Comparison of ENCODE assay signal across 10 cellular contexts in the genomic region with DNA sequence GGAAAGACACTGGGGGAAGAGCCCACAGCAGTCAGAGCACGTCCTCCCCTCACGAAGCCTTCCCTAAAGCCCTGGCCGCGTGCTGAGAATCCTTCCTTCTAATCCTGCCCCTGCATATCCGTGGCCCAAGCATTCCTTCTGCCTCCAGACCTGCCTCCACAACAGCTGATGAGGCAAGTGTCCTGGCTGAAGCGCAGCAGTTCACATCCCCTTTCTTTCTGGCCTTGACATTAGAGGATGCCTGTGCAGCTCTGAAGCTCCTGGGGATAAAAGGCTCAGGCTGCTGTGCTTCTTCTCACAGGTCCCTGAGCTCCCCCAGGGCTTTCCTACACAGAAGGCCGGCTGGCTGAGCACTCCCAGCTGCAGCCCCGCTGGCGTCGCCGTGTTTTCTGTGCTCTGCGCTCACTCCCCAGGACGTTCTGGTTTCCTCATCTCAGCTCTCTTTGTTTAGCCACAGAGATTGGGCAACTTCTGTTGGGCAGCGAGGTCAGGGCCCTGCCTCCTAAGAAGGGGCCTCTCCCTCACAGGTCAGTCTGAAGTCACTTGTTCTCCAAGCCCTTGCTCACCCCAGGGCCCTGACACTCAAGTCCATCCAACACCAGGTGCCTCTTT. TPM values are rescaled to one million over a fixed set of nuclear protein-coding genes. Genes with fewer than 3 reads are reported as not detected.
DNase-seq lines count a peak whose midpoint lies in the region; ATAC-seq and TF ChIP-seq lines count a peak whose summit lies in the region.
"Had no signal": no experiment of that assay in that cellular context is flagged by ENCODE, and none has a peak within 500 bp of the region (broad histone marks: within the 10 kb centered on the region; RNA-seq: fewer than 3 reads in every experiment).

No MANE protein-coding gene starts in this region.

- H3K4me1 Mint-ChIP-seq in activated T-cell treated with anti-CD3 and anti-CD28 coated beads, Interleukin-2, amount 50 U/mL, for 4 hours (ENCODE audit: low read depth) = peaks cover 14% of the 10 kb centered on the region

- H3K36me3 ChIP-seq in NT2/D1 (ENCODE audit: insufficient read depth, insufficient read length, low read length) = no peaks in the 10 kb centered on the region

- H3K4me3 ChIP-seq in AG10803 (ENCODE audit: low read length) (no peak overlapping the region), NT2/D1 (ENCODE audit: insufficient read length, low read depth) (no peak overlapping the region), fibroblast of mammary gland (ENCODE audit: control insufficient read depth, low read depth, low read length) (no peak overlapping the region)

- DNase-seq in AG10803 (ENCODE audit: low read depth) (peak; percentile 12), NT2/D1 (ENCODE audit: low read depth, low spot score) (no peak), fibroblast of mammary gland (ENCODE audit: low read depth) (peak; percentile 6), myocyte (ENCODE audit: low read depth) (peak; percentile 71), ureter (ENCODE audit: low spot score) (no peak), GM20000 (ENCODE audit: low spot score) (no peak)
- no peak for DNase-seq in activated T-cell treated with anti-CD3 and anti-CD28 coated beads, Interleukin-2, amount 50 U/mL, for 4 hours
- DNase-seq: NCI-H510A treated with DMSO at 0.1 percent for 48 hours; stimulated activated naive B cell treated with anti-CD40 and anti-IgM and Interleukin-4, amounts not matched to agents 10 μg/mL and 1 μg/mL and 100 μg/mL, for 72 hours had no signal

- H3K9me3 ChIP-seq in NT2/D1 (ENCODE audit: insufficient read depth, low read length) = no peaks in the 10 kb centered on the region

- no peaks in the 10 kb centered on the region for H3K9me3 Mint-ChIP-seq in activated T-cell treated with anti-CD3 and anti-CD28 coated beads, Interleukin-2, amount 50 U/mL, for 4 hours
- H3K9me3 Mint-ChIP-seq: stimulated activated naive B cell treated with anti-CD40 and anti-IgM and Interleukin-4, amounts not matched to agents 10 μg/mL and 1 μg/mL and 100 μg/mL, for 72 hours had no signal

- H3K9ac ChIP-seq in NT2/D1 (ENCODE audit: insufficient read length, low read depth) = peak overlapping the region; percentile 54

- ATAC-seq in activated T-cell treated with anti-CD3 and anti-CD28 coated beads, Interleukin-2, amount 50 U/mL, for 4 hours = no peak
- ATAC-seq in activated CD4-positive, CD25-positive, alpha-beta regulatory T cell treated with anti-CD3 and anti-CD28 coated beads, Interleukin-2, amount 50 U/mL, for 24 hours = no peak

- no peaks in the 10 kb centered on the region for H3K27me3 Mint-ChIP-seq in activated T-cell treated with anti-CD3 and anti-CD28 coated beads, Interleukin-2, amount 50 U/mL, for 4 hours (ENCODE audit: low read depth)
- H3K27me3 Mint-ChIP-seq: stimulated activated naive B cell treated with anti-CD40 and anti-IgM and Interleukin-4, amounts not matched to agents 10 μg/mL and 1 μg/mL and 100 μg/mL, for 72 hours had no signal

- no peak overlapping the region for H3K4me3 Mint-ChIP-seq in activated T-cell treated with anti-CD3 and anti-CD28 coated beads, Interleukin-2, amount 50 U/mL, for 4 hours
- H3K4me3 Mint-ChIP-seq: stimulated activated naive B cell treated with anti-CD40 and anti-IgM and Interleukin-4, amounts not matched to agents 10 μg/mL and 1 μg/mL and 100 μg/mL, for 72 hours had no signal

- H3K27me3 ChIP-seq in NT2/D1 (ENCODE audit: insufficient read depth, insufficient read length) = peaks cover 6% of the 10 kb centered on the region

- H3K4me1 ChIP-seq in NT2/D1 (ENCODE audit: insufficient read depth, insufficient read length) = peaks cover 19% of the 10 kb centered on the region

- TF ChIP-seq CTCF in AG10803 (conservative IDR thresholded peaks at IDR 0.05; ENCODE audit: low read length) = no peak
- no peak for TF ChIP-seq CTCF in fibroblast of mammary gland (conservative IDR thresholded peaks at IDR 0.05; ENCODE audit: control insufficient read depth, insufficient read depth, low read depth, low read length)
- TF ChIP-seq CTCF in GM20000 (IDR thresholded peaks at IDR 0.05; ENCODE audit: extremely low read depth, missing control alignments) = no peak

- no peaks in the 10 kb centered on the region for H3K36me3 Mint-ChIP-seq in activated T-cell treated with anti-CD3 and anti-CD28 coated beads, Interleukin-2, amount 50 U/mL, for 4 hours (ENCODE audit: insufficient read depth)
- H3K36me3 Mint-ChIP-seq: stimulated activated naive B cell treated with anti-CD40 and anti-IgM and Interleukin-4, amounts not matched to agents 10 μg/mL and 1 μg/mL and 100 μg/mL, for 72 hours had no signal

RNA-seq across cellular contexts. Expression of a gene that starts 45.8 kb away (rescaled TPM):
- total RNA-seq in myocyte = 0.13 TPM in 1 of 2 replicates, not detected in the other
- polyA plus RNA-seq in myocyte (2012) = 20.5 TPM
- total RNA-seq in ureter = 4.9 TPM
- total RNA-seq in activated T-cell treated with anti-CD3 and anti-CD28 coated beads, Interleukin-2, amount 50 U/mL, for 4 hours = 1 to 10 TPM; 2.6 to 3.7 (median 2.7) TPM

Comparison
In these comparisons a context has a peak if more than half of its experiments do, and no peak if none do; other contexts are left out.
1. DNase-seq: peak in AG10803 (single experiment), fibroblast of mammary gland (single experiment) and myocyte (single experiment); none in NT2/D1 (single experiment), ureter (single experiment), activated T-cell treated with anti-CD3 and anti-CD28 coated beads, Interleukin-2, amount 50 U/mL, for 4 hours (single experiment) and GM20000 (single experiment).